ENCODE assay signal across 4 cellular contexts in the genomic region with DNA sequence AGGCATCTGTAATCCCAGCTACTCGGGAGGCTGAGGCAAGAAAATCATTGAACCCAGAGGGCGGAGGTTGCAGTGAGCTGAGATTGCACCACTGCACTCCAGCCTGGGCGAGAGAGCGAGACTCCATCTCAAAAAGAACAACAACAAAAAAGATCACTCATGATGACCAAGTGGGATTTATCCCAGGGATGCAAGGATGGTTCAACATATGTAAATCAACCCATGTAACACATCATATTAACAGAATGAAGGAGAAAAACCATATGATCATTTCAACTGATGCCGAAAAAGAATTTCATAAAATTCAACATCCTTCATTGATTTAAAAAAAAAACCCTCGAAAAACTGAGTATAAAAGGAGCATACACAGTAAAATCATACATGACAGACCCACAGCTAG. TPM values are rescaled to one million over a fixed set of nuclear protein-coding genes. Genes with fewer than 3 reads are reported as not detected.
"Had no signal": no experiment of that assay in that cellular context is flagged by ENCODE, and none has a peak within 500 bp of the region (broad histone marks: within the 10 kb centered on the region; RNA-seq: fewer than 3 reads in every experiment).

No MANE protein-coding gene starts in this region.

RNA-seq across cellular contexts. Expression of gene ZNF695, which starts 3.8 kb away (rescaled TPM):
- total RNA-seq: aorta, ascending aorta, body of pancreas, cardiac septum had no signal
- polyA plus RNA-seq: aorta had no signal
